Comparison of ENCODE assay signal across 11 cellular contexts in genomic region chr2:45728458-45728942, GRCh38.
DNase-seq lines count a peak whose midpoint lies in the region; ATAC-seq and TF ChIP-seq lines count a peak whose summit lies in the region.
"Had no signal": no experiment of that assay in that cellular context is flagged by ENCODE, and none has a peak within 500 bp of the region (broad histone marks: within the 10 kb centered on the region; RNA-seq: fewer than 3 reads in every experiment).

No MANE protein-coding gene starts in this region.

- no peaks in the 10 kb centered on the region for H3K9me3 Mint-ChIP-seq in activated CD4-positive, alpha-beta T cell treated with anti-CD3 and anti-CD28 coated beads for 36 hours (ENCODE audit: low read depth)

- H2BK5ac ChIP-seq in mesendoderm (ENCODE audit: low read length): no peak overlapping the region

- no peak overlapping the region for H3K23ac ChIP-seq in mesendoderm (ENCODE audit: low read length)

- no peak overlapping the region for H3K27ac ChIP-seq in mesendoderm (ENCODE audit: low read depth, low read length)
- no peak overlapping the region for H3K27ac ChIP-seq in coronary artery

- H2AK5ac ChIP-seq in mesendoderm (ENCODE audit: low read length): no peak overlapping the region

- H3K36me3 ChIP-seq in mesendoderm (ENCODE audit: control insufficient read depth, insufficient read depth, low read length): no peaks in the 10 kb centered on the region

- POLR2A ChIA-PET in activated CD4-positive, alpha-beta T cell treated with anti-CD3 and anti-CD28 coated beads for 36 hours (lab: Charles Lee): no interaction called here

- H3K79me1 ChIP-seq in mesendoderm (ENCODE audit: low read length): no peaks in the 10 kb centered on the region

- peak; percentile 71 for DNase-seq in GM10266 (ENCODE audit: extremely low spot score)
- DNase-seq in NOMO-1 treated with DMSO at 0.1 percent for 48 hours (lab: John Stamatoyannopoulos, UW; ENCODE audit: unreplicated experiment): peak; percentile 81
- no peak for DNase-seq in NCI-H345 (lab: John Stamatoyannopoulos, UW)
- DNase-seq in mesendoderm: no peak
- DNase-seq in activated CD4-positive, alpha-beta T cell treated with anti-CD3 and anti-CD28 coated beads for 36 hours: no peak
- no peak for DNase-seq in coronary artery (ENCODE audit: low spot score)
- DNase-seq: C1 segment of cervical spinal cord, NCI-H187 had no signal

- H3K36me3 Mint-ChIP-seq in activated CD4-positive, alpha-beta T cell treated with anti-CD3 and anti-CD28 coated beads for 36 hours (ENCODE audit: low read depth): no peaks in the 10 kb centered on the region

- no peaks in the 10 kb centered on the region for H3K27me3 Mint-ChIP-seq in activated CD4-positive, alpha-beta T cell treated with anti-CD3 and anti-CD28 coated beads for 36 hours

- TF ChIP-seq CTCF in GM10266 (IDR thresholded peaks at IDR 0.05; ENCODE audit: control insufficient read depth, insufficient read depth, low read depth, missing control alignments) (no peak), coronary artery (IDR thresholded peaks at IDR 0.05) (no peak)

- H3K27ac Mint-ChIP-seq in activated CD4-positive, alpha-beta T cell treated with anti-CD3 and anti-CD28 coated beads for 36 hours: no peak overlapping the region

- no peak overlapping the region for H3K56ac ChIP-seq in mesendoderm (ENCODE audit: low read length)

- H3K4me2 ChIP-seq in mesendoderm (ENCODE audit: low read length): no peak overlapping the region

- ATAC-seq in GM19438 (IDR thresholded peaks at IDR 0.05; ENCODE audit: low read depth, unreplicated experiment) (peak; percentile 75), HG02981 (IDR thresholded peaks at IDR 0.05; ENCODE audit: unreplicated experiment) (peak; percentile 80)
- ATAC-seq in activated CD4-positive, alpha-beta T cell treated with anti-CD3 and anti-CD28 coated beads for 36 hours: no peak
- ATAC-seq: HCT116 had no signal

- no peak overlapping the region for H2BK15ac ChIP-seq in mesendoderm (replicated peaks; ENCODE audit: low read depth)

- WGBS in mesendoderm (ENCODE audit: extremely low coverage, insufficient coverage, low lambda C conversion rate): no CpG with 5 or more reads among the region's 4 CpGs

- no peak overlapping the region for H2BK120ac ChIP-seq in mesendoderm (ENCODE audit: low read depth, low read length)

- no peak overlapping the region for H3K4me3 ChIP-seq in mesendoderm (ENCODE audit: low read length)
- H3K4me3 ChIP-seq in coronary artery: no peak overlapping the region

- H4K5ac ChIP-seq in mesendoderm (ENCODE audit: low read length): no peak overlapping the region

- no peak overlapping the region for H3K18ac ChIP-seq in mesendoderm (ENCODE audit: low read length)

- H3K27me3 ChIP-seq in mesendoderm (ENCODE audit: insufficient read depth, low read length, poor library complexity): no peaks in the 10 kb centered on the region

- H3K4me3 Mint-ChIP-seq in activated CD4-positive, alpha-beta T cell treated with anti-CD3 and anti-CD28 coated beads for 36 hours: no peak overlapping the region

- intact Hi-C loops in activated CD4-positive, alpha-beta T cell treated with anti-CD3 and anti-CD28 coated beads for 36 hours (cut with DNase I, micrococcal nuclease): no loop called here

- no peaks in the 10 kb centered on the region for H3K79me2 ChIP-seq in mesendoderm (ENCODE audit: control insufficient read depth, insufficient read depth, low read length)

- H3K9ac ChIP-seq in mesendoderm (ENCODE audit: low read length): no peak overlapping the region

- H3K4me1 Mint-ChIP-seq in activated CD4-positive, alpha-beta T cell treated with anti-CD3 and anti-CD28 coated beads for 36 hours: peaks cover 9% of the 10 kb centered on the region

- CTCF ChIA-PET in activated CD4-positive, alpha-beta T cell treated with anti-CD3 and anti-CD28 coated beads for 36 hours (lab: Charles Lee): interaction anchor here (1.0 kb wide), 1 partner anchor 64 kb away, joined by 3 read pairs; no protein-coding TSS in a partner anchor

- H3K4ac ChIP-seq in mesendoderm (ENCODE audit: low read depth, low read length): no peak overlapping the region

- no peak overlapping the region for H4K8ac ChIP-seq in mesendoderm (ENCODE audit: low read depth, low read length)

- no peaks in the 10 kb centered on the region for H3K4me1 ChIP-seq in mesendoderm (ENCODE audit: control insufficient read depth, low read depth, low read length)

Comparison
In these comparisons a context has a peak if more than half of its experiments do, and no peak if none do; other contexts are left out.
1. DNase-seq: peak in GM10266 (single experiment) and NOMO-1 treated with DMSO at 0.1 percent for 48 hours (single experiment); none in NCI-H345 (single experiment), mesendoderm (single experiment), activated CD4-positive, alpha-beta T cell treated with anti-CD3 and anti-CD28 coated beads for 36 hours (single experiment) and coronary artery (single experiment).